Comparison of ENCODE assay signal across 8 cellular contexts in genomic region chr1:169892819-169893644, GRCh38. TPM values are rescaled to one million over a fixed set of nuclear protein-coding genes. Genes with fewer than 3 reads are reported as not detected.
A peak's percentile ranks its signal among the peaks of the same experiment; 100 is the strongest.
DNase-seq lines count a peak whose midpoint lies in the region; ATAC-seq and TF ChIP-seq lines count a peak whose summit lies in the region.

No MANE protein-coding gene starts in this region.

- no peak overlapping the region for H3K27ac Mint-ChIP-seq in nephron progenitor cell

- H3K9me3 ChIP-seq in fibroblast of lung (ENCODE audit: control insufficient read depth, insufficient read depth, low read depth, low read length) (no peaks in the 10 kb centered on the region), vagina (no peaks in the 10 kb centered on the region)

- intact Hi-C loops in vagina (cut with DNase I), result no loop called here

- DNase-seq in AG08396 (ENCODE audit: low spot score) (peak; percentile 67), HT-29 (ENCODE audit: low spot score) (peak; percentile 45), fibroblast of lung (ENCODE audit: low read depth in 2 of 2) (peak; percentile 23 to 53), nephron progenitor cell (no peak), vagina (ENCODE audit: extremely low spot score in 2 of 2) (no peak), NAMALWA (ENCODE audit: low spot score) (no peak)
- DNase-seq in activated CD4-positive, alpha-beta T cell treated with anti-CD3 and anti-CD28 coated beads for 1 hour, result peak; percentile 20

- TF ChIP-seq POLR2A in vagina (IDR thresholded peaks at IDR 0.05), result peak in 1 of 2 donors; percentile 28

- peaks cover 2% of the 10 kb centered on the region for H3K27me3 ChIP-seq in fibroblast of lung (ENCODE audit: control insufficient read depth, insufficient read depth, low read length)
- H3K27me3 ChIP-seq in vagina, result no peaks in the 10 kb centered on the region

- no peaks in the 10 kb centered on the region for H3K9me3 Mint-ChIP-seq in nephron progenitor cell

- H3K4me3 ChIP-seq in fibroblast of lung (replicated peaks in 1 of 4; ENCODE audit: control extremely low read depth in 1 of 4, insufficient read depth in 1 of 4, low read depth in 3 of 4, low read length in 4 of 4), result peak overlapping the region; percentile 57 to 90 (median 87)
- peak overlapping the region; percentile 94 to 98 for H3K4me3 ChIP-seq in vagina

- peaks cover 36% of the 10 kb centered on the region for H3K79me2 ChIP-seq in fibroblast of lung (ENCODE audit: control insufficient read depth, insufficient read depth, low read length)

- H4K20me1 ChIP-seq in fibroblast of lung (ENCODE audit: control insufficient read depth, extremely low read depth, insufficient read depth, low read length), result no peaks in the 10 kb centered on the region

- H3K27me3 Mint-ChIP-seq in nephron progenitor cell (ENCODE audit: low read depth, poor library complexity), result peaks cover 10% of the 10 kb centered on the region

- peaks cover 3% of the 10 kb centered on the region for H3K4me1 ChIP-seq in fibroblast of lung (ENCODE audit: control insufficient read depth, extremely low read depth, insufficient read depth, low read length)
- peaks cover 27% of the 10 kb centered on the region for H3K4me1 ChIP-seq in vagina

- H3K4me1 Mint-ChIP-seq in nephron progenitor cell, result peaks cover 37% of the 10 kb centered on the region

- peak; percentile 2 for ATAC-seq in GM18868 (IDR thresholded peaks at IDR 0.05; ENCODE audit: unreplicated experiment)

- peak overlapping the region; percentile 91 for H3K4me3 Mint-ChIP-seq in nephron progenitor cell

- H2AFZ ChIP-seq in fibroblast of lung (ENCODE audit: low read length), result peak overlapping the region; percentile 34

- H3K27ac ChIP-seq in fibroblast of lung (ENCODE audit: insufficient read depth, low read length) (peak overlapping the region; percentile 100), vagina (peak overlapping the region; percentile 99)

- TF ChIP-seq CTCF in fibroblast of lung (conservative IDR thresholded peaks at IDR 0.05 in 1 of 2, IDR thresholded peaks at IDR 0.05 in 1 of 2; ENCODE audit: low read depth in 1 of 2, low read length in 2 of 2) (no peak), nephron progenitor cell (IDR thresholded peaks at IDR 0.05) (no peak), vagina (IDR thresholded peaks at IDR 0.05) (no peak)

- peak overlapping the region; percentile 97 for H3K9ac ChIP-seq in fibroblast of lung (ENCODE audit: insufficient read depth, low read length)

- H3K36me3 ChIP-seq in fibroblast of lung (ENCODE audit: control insufficient read depth, insufficient read depth, low read length), result no peaks in the 10 kb centered on the region
- no peaks in the 10 kb centered on the region for H3K36me3 ChIP-seq in vagina

- H3K36me3 Mint-ChIP-seq in nephron progenitor cell (ENCODE audit: low read depth), result peaks cover 3% of the 10 kb centered on the region

- peak overlapping the region; percentile 71 for H3K4me2 ChIP-seq in fibroblast of lung (ENCODE audit: extremely low read depth, insufficient read depth, low read length)

RNA-seq across cellular contexts. Expression of gene SCYL3, which starts 0.7 kb away (rescaled TPM):
- 4.4 and 5.7 TPM in 2 replicates for total RNA-seq in HT-29 (2014; rRNA removed; shearing (Covaris generic))
- total RNA-seq in fibroblast of lung (10.8 and 11.7 TPM in 2 replicates), vagina (11.8 TPM)
- 5.0 and 7.2 TPM in 2 replicates for polyA plus RNA-seq in fibroblast of lung
- polyA plus RNA-seq in fibroblast of lung (2012), result 3.5 and 3.8 TPM in 2 replicates
- polyA minus RNA-seq in fibroblast of lung (ENCODE audit: low replicate concordance), result 2.8 and 5.0 TPM in 2 replicates

Comparison
In these comparisons a context has a peak if more than half of its experiments do, and no peak if none do; other contexts are left out.
1. DNase-seq: peak in AG08396 (single experiment), HT-29 (single experiment), activated CD4-positive, alpha-beta T cell treated with anti-CD3 and anti-CD28 coated beads for 1 hour (single experiment) and fibroblast of lung (2 of 2); none in nephron progenitor cell (single experiment), vagina (0 of 2) and NAMALWA (single experiment).